In the genomic region with DNA sequence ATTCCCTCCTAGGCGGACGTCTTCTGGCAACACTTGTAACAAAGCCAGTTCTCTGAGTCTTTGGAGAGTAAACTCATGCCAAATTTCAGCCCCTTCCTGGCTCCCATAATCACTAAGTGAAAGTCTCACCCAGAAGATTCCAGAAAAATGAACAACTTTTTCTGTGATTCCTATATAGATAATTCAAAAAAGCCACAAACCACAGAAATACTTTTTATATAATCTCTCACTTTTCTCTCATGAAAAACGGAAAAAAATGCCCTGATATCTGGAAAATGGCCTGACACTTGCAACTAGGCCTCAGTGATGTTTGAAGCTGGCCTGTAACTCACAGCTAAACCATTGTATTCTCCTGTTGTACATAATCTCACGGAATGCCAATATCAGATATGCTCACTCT, we compare ENCODE assay signal across 19 cellular contexts.
A peak's percentile ranks its signal among the peaks of the same experiment; 100 is the strongest.
DNase-seq lines count a peak whose midpoint lies in the region; ATAC-seq and TF ChIP-seq lines count a peak whose summit lies in the region.
"Had no signal": no experiment of that assay in that cellular context is flagged by ENCODE, and none has a peak within 500 bp of the region (broad histone marks: within the 10 kb centered on the region; RNA-seq: fewer than 3 reads in every experiment).

No MANE protein-coding gene starts in this region.

- no peak for TF ChIP-seq CTCF in HCT116 (IDR thresholded peaks at IDR 0.05 in 2 of 3, conservative IDR thresholded peaks at IDR 0.05 in 1 of 3; ENCODE audit: borderline replicate concordance in 1 of 3, insufficient read depth in 1 of 3, low read depth in 2 of 3, low read length in 2 of 3)
- TF ChIP-seq CTCF in fibroblast of the aortic adventitia (IDR thresholded peaks at IDR 0.05; ENCODE audit: insufficient read depth, low read length) = no peak

- RAD21 ChIA-PET in HCT116 (lab: Charles Lee; ENCODE audit: low non-redundant PET in 1 of 2, low total read pairs in 2 of 2, uncharacterized antibody in 2 of 2, unreplicated experiment in 2 of 2) = no interaction called here

- H2AK5ac ChIP-seq in mesendoderm (ENCODE audit: low read length) = no peak overlapping the region

- WGBS in mesendoderm (ENCODE audit: extremely low coverage, insufficient coverage, low lambda C conversion rate) = no CpG with 5 or more reads among the region's 4 CpGs

- DNase-seq in HCT116 (ENCODE audit: low read depth, low spot score) (no peak), amniotic epithelial cell (ENCODE audit: low read depth) (peak; percentile 56), fibroblast of the aortic adventitia (ENCODE audit: low read depth) (peak; percentile 63), mesendoderm (peak; percentile 3), NCI-H2029 (lab: John Stamatoyannopoulos, UW) (no peak), CD1c-positive myeloid dendritic cell (ENCODE audit: extremely low spot score) (no peak), D341Med (ENCODE audit: low spot score) (no peak)
- DNase-seq: AML-193; CD4-positive, alpha-beta memory T cell; CD4-positive, CD25-positive, alpha-beta regulatory T cell; CD8-positive, alpha-beta memory T cell; COR-L47; DMS79 treated with DMSO at 0.1 percent for 48 hours; GF-D8 had no signal

- no peak overlapping the region for H3K56ac ChIP-seq in mesendoderm (ENCODE audit: low read length)

- H2BK5ac ChIP-seq in mesendoderm (ENCODE audit: low read length) = no peak overlapping the region

- H3K27me3 ChIP-seq in HCT116 (ENCODE audit: insufficient read depth, low read length) (no peaks in the 10 kb centered on the region), mesendoderm (ENCODE audit: insufficient read depth, low read length, poor library complexity) (no peaks in the 10 kb centered on the region)
- H3K27me3 ChIP-seq: BLaER1 treated with 17β-estradiol and CSF1 and Interleukin-3, amounts not matched to agents 10 nM and 100 nM had no signal

- H3K79me2 ChIP-seq in HCT116 (ENCODE audit: insufficient read depth, low read length) = no peaks in the 10 kb centered on the region
- H3K79me2 ChIP-seq in mesendoderm (ENCODE audit: control insufficient read depth, insufficient read depth, low read length) = no peaks in the 10 kb centered on the region

- no peak overlapping the region for H3K23ac ChIP-seq in mesendoderm (ENCODE audit: low read length)

- H2AFZ ChIP-seq in HCT116 (ENCODE audit: low read depth, low read length, poor library complexity, severe bottlenecking) = peak overlapping the region; percentile 18

- ATAC-seq in HCT116 (no peak), HG03469 (IDR thresholded peaks at IDR 0.05; ENCODE audit: unreplicated experiment) (no peak)
- ATAC-seq: A549 had no signal

- peak overlapping the region; percentile 72 for H4K5ac ChIP-seq in mesendoderm (ENCODE audit: low read length)

- H2BK120ac ChIP-seq in mesendoderm (ENCODE audit: low read depth, low read length) = no peak overlapping the region

- no peak overlapping the region for H2BK15ac ChIP-seq in mesendoderm (replicated peaks; ENCODE audit: low read depth)

- no peak overlapping the region for H3K4ac ChIP-seq in mesendoderm (ENCODE audit: low read depth, low read length)

- TF ChIP-seq POLR2A in HCT116 (IDR thresholded peaks at IDR 0.05; ENCODE audit: borderline replicate concordance, extremely low read depth, insufficient read depth, insufficient read length) = no peak

- CTCF ChIA-PET in HCT116 (lab: Charles Lee) = no interaction called here

- H3K4me2 ChIP-seq in HCT116 (ENCODE audit: low read length) (no peak overlapping the region), mesendoderm (ENCODE audit: low read length) (no peak overlapping the region)
- H3K4me2 ChIP-seq: A549; BLaER1 treated with 17β-estradiol and CSF1 and Interleukin-3, amounts not matched to agents 10 nM and 100 nM had no signal

- BruUV-seq in HCT116 (replicated peaks; lab: Mats Ljungman, UMichigan) = no TSS peak

- H3K18ac ChIP-seq in mesendoderm (ENCODE audit: low read length) = no peak overlapping the region

- H3K4me3 ChIP-seq in HCT116 (replicated peaks in 1 of 2; ENCODE audit: low read depth in 1 of 2, low read length in 2 of 2) (no peak overlapping the region), fibroblast of the aortic adventitia (ENCODE audit: low read depth, low read length) (no peak overlapping the region), mesendoderm (ENCODE audit: low read length) (no peak overlapping the region)
- H3K4me3 ChIP-seq: A549; BLaER1 treated with 17β-estradiol and CSF1 and Interleukin-3, amounts not matched to agents 10 nM and 100 nM had no signal

- H4K20me1 ChIP-seq in HCT116 (ENCODE audit: insufficient read depth) = no peaks in the 10 kb centered on the region
- H4K20me1 ChIP-seq: BLaER1 treated with 17β-estradiol and CSF1 and Interleukin-3, amounts not matched to agents 10 nM and 100 nM had no signal

- H3K9me3 ChIP-seq in HCT116 (ENCODE audit: control insufficient read depth in 1 of 2, insufficient read depth in 1 of 2, low read depth in 1 of 2, low read length in 2 of 2) = no peaks in the 10 kb centered on the region; a peak in 1 of 4 replicates
- H3K9me3 ChIP-seq: A549 had no signal

- H3K36me3 ChIP-seq in HCT116 (ENCODE audit: control insufficient read depth in 1 of 2, insufficient read depth in 2 of 2, low read length in 2 of 2) = no peaks in the 10 kb centered on the region; a peak in 1 of 4 replicates
- H3K36me3 ChIP-seq in mesendoderm (ENCODE audit: control insufficient read depth, insufficient read depth, low read length) = no peaks in the 10 kb centered on the region
- H3K36me3 ChIP-seq: BLaER1 treated with 17β-estradiol and CSF1 and Interleukin-3, amounts not matched to agents 10 nM and 100 nM had no signal

- H3K9ac ChIP-seq in HCT116 (ENCODE audit: low read length) = no peak overlapping the region
- H3K9ac ChIP-seq in mesendoderm (ENCODE audit: low read length) = no peak overlapping the region
- H3K9ac ChIP-seq: BLaER1 treated with 17β-estradiol and CSF1 and Interleukin-3, amounts not matched to agents 10 nM and 100 nM had no signal

- no peak for TF ChIP-seq RAD21 in HCT116 (IDR thresholded peaks at IDR 0.05; ENCODE audit: low read depth)

- H3K4me1 ChIP-seq in HCT116 (ENCODE audit: control insufficient read depth in 1 of 2, insufficient read depth in 2 of 2, low read length in 2 of 2) = peaks cover 3 to 8% of the 10 kb centered on the region in 2 experiments; a peak in 3 of 4 replicates
- H3K4me1 ChIP-seq in mesendoderm (ENCODE audit: control insufficient read depth, low read depth, low read length) = no peaks in the 10 kb centered on the region
- H3K4me1 ChIP-seq: A549; BLaER1 treated with 17β-estradiol and CSF1 and Interleukin-3, amounts not matched to agents 10 nM and 100 nM had no signal

- H3K27ac ChIP-seq in HCT116 (ENCODE audit: low read depth, low read length) (no peak overlapping the region), mesendoderm (ENCODE audit: low read depth, low read length) (no peak overlapping the region)
- H3K27ac ChIP-seq: 22Rv1; A549; BLaER1 treated with 17β-estradiol and CSF1 and Interleukin-3, amounts not matched to agents 10 nM and 100 nM; C4-2B had no signal

- H4K8ac ChIP-seq in mesendoderm (ENCODE audit: low read depth, low read length) = no peak overlapping the region

- POLR2A ChIA-PET in HCT116 (lab: Charles Lee) = no interaction called here

- intact Hi-C loops in HCT116 (cut with micrococcal nuclease) = no loop called here

- no peaks in the 10 kb centered on the region for H3K9me2 ChIP-seq in HCT116 (ENCODE audit: insufficient read depth)

- no peaks in the 10 kb centered on the region for H3K79me1 ChIP-seq in mesendoderm (ENCODE audit: low read length)

TF ChIP-seq in HCT116, 20 proteins besides CTCF, POLR2A, EP300 and RAD21 (continues in another document):
- no peak for TF ChIP-seq EGR1 (IDR thresholded peaks at IDR 0.05; ENCODE audit: low read depth)
- no peak for TF ChIP-seq EZH2phosphoT487 (IDR thresholded peaks at IDR 0.05; ENCODE audit: borderline replicate concordance)
- TF ChIP-seq SIN3A (IDR thresholded peaks at IDR 0.05; ENCODE audit: low read depth) = no peak
- no peak for TF ChIP-seq POLR2AphosphoS5 (IDR thresholded peaks at IDR 0.05; ENCODE audit: low read depth, low read length)
- no peak for TF ChIP-seq ZFX (IDR thresholded peaks at IDR 0.05)
- no peak for TF ChIP-seq EZH2 (IDR thresholded peaks at IDR 0.05)
- no peak for TF ChIP-seq JUND (IDR thresholded peaks at IDR 0.05)
- TF ChIP-seq ZNF274 (IDR thresholded peaks at IDR 0.05; ENCODE audit: low read depth, low read length) = no peak
- TF ChIP-seq, protein P1, sequence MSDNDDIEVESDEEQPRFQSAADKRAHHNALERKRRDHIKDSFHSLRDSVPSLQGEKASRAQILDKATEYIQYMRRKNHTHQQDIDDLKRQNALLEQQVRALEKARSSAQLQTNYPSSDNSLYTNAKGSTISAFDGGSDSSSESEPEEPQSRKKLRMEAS (IDR thresholded peaks at IDR 0.05) = no peak
- no peak for TF ChIP-seq FOSL1 (IDR thresholded peaks at IDR 0.05; ENCODE audit: low read depth)
- no peak for TF ChIP-seq SRF (IDR thresholded peaks at IDR 0.05; ENCODE audit: low read depth)
- TF ChIP-seq YY1 (IDR thresholded peaks at IDR 0.05; ENCODE audit: extremely low read depth, insufficient replicate concordance, low read depth, low read length) = no peak
- TF ChIP-seq, protein P2, sequence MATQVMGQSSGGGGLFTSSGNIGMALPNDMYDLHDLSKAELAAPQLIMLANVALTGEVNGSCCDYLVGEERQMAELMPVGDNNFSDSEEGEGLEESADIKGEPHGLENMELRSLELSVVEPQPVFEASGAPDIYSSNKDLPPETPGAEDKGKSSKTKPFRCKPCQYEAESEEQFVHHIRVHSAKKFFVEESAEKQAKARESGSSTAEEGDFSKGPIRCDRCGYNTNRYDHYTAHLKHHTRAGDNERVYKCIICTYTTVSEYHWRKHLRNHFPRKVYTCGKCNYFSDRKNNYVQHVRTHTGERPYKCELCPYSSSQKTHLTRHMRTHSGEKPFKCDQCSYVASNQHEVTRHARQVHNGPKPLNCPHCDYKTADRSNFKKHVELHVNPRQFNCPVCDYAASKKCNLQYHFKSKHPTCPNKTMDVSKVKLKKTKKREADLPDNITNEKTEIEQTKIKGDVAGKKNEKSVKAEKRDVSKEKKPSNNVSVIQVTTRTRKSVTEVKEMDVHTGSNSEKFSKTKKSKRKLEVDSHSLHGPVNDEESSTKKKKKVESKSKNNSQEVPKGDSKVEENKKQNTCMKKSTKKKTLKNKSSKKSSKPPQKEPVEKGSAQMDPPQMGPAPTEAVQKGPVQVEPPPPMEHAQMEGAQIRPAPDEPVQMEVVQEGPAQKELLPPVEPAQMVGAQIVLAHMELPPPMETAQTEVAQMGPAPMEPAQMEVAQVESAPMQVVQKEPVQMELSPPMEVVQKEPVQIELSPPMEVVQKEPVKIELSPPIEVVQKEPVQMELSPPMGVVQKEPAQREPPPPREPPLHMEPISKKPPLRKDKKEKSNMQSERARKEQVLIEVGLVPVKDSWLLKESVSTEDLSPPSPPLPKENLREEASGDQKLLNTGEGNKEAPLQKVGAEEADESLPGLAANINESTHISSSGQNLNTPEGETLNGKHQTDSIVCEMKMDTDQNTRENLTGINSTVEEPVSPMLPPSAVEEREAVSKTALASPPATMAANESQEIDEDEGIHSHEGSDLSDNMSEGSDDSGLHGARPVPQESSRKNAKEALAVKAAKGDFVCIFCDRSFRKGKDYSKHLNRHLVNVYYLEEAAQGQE (IDR thresholded peaks at IDR 0.05; ENCODE audit: low read depth) = no peak

Comparison
In these comparisons a context has a peak if more than half of its experiments do, and no peak if none do; other contexts are left out.
1. DNase-seq: peak in amniotic epithelial cell (single experiment), fibroblast of the aortic adventitia (single experiment) and mesendoderm (single experiment); none in HCT116 (single experiment), NCI-H2029 (single experiment), CD1c-positive myeloid dendritic cell (single experiment) and D341Med (single experiment).